In the genomic region with DNA sequence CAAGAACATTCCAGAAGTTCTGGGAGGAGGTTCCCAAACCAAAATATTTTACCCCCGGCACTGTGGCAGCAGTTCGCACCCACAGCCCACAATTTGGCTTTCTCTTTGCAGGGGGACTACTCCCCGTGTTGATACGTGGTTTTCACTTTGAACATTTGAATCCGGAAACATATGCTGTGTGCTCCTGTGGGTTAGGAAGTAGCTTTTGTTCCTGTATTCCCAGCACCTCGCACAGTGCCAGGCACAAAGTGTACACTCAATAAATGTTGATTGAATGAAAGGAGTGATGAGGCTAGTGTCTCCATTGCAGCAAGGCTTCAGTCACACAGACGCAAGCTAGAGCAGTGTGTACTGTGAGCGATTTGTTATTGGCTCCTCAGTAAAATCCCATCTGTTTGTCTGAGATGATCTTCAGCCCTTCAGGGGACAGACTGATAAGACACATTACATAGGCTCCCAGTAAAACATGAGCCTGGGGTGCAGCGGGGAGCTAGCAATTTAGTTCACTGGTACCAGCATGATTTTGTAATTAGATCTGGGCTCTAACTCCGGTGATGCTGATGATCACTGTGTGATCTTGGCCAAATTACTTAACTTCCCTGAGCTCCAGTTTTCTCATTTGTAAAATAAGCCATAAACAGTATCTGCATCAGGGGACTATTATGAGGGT, we compare ENCODE assay signal across 1 cellular context.
TF ChIP-seq lines count a peak whose summit lies in the region.

No MANE protein-coding gene starts in this region.

TF ChIP-seq in SK-N-SH treated with all-trans-retinoic acid at 6 μM for 48 hours, 23 proteins besides CTCF, POLR2A, EP300 and RAD21 (continued from another document):
- no peak for TF ChIP-seq CSDC2 (CRISPR knock-in tag; IDR thresholded peaks at IDR 0.05)
- TF ChIP-seq, protein P1, sequence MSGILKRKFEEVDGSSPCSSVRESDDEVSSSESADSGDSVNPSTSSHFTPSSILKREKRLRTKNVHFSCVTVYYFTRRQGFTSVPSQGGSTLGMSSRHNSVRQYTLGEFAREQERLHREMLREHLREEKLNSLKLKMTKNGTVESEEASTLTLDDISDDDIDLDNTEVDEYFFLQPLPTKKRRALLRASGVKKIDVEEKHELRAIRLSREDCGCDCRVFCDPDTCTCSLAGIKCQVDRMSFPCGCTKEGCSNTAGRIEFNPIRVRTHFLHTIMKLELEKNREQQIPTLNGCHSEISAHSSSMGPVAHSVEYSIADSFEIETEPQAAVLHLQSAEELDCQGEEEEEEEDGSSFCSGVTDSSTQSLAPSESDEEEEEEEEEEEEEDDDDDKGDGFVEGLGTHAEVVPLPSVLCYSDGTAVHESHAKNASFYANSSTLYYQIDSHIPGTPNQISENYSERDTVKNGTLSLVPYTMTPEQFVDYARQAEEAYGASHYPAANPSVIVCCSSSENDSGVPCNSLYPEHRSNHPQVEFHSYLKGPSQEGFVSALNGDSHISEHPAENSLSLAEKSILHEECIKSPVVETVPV (CRISPR knock-in tag; IDR thresholded peaks at IDR 0.05), result no peak
TF ChIP-seq in SK-N-SH treated with all-trans-retinoic acid at 6 μM for 48 hours: peak in this region for 2.
